In genomic region chr17:50154604-50155003, GRCh38 we compare ENCODE assay signal across 9 cellular contexts. TPM values are rescaled to one million over a fixed set of nuclear protein-coding genes. Genes with fewer than 3 reads are reported as not detected.
DNase-seq lines count a peak whose midpoint lies in the region; ATAC-seq and TF ChIP-seq lines count a peak whose summit lies in the region.
"Had no signal": no experiment of that assay in that cellular context is flagged by ENCODE, and none has a peak within 500 bp of the region (broad histone marks: within the 10 kb centered on the region; RNA-seq: fewer than 3 reads in every experiment).

No MANE protein-coding gene starts in this region.

- H3K27ac ChIP-seq in adrenal gland = peak overlapping the region; percentile 84 to 94 (median 92)

- in situ Hi-C loops in GM13977 (cut with MboI; ENCODE audit: low pct_unique_long_range_greater_than_20kb, low sequenced_read_pairs, unreplicated experiment) = no loop called here

- peak overlapping the region; percentile 60 for H3K27ac Mint-ChIP-seq in stimulated activated effector memory CD8-positive, alpha-beta T cell treated with anti-CD3 and anti-CD28 coated beads, Interleukin-12 subunit alpha, Interleukin-12 subunit beta, amount 100 ng/mL, for 72 hours

- H3K4me3 ChIP-seq in adrenal gland = no peak overlapping the region

- H3K36me3 ChIP-seq in adrenal gland (replicated peaks in 1 of 2) = no peaks in the 10 kb centered on the region

- peaks cover 42 to 53% of the 10 kb centered on the region in 2 donors for H3K4me1 ChIP-seq in adrenal gland (replicated peaks in 1 of 2)

- TF ChIP-seq CTCF in GM13977 (IDR thresholded peaks at IDR 0.05; ENCODE audit: extremely low read depth, insufficient read depth, missing control alignments) = no peak
- TF ChIP-seq CTCF in adrenal gland (IDR thresholded peaks at IDR 0.05) = no peak

- no peak for TF ChIP-seq POLR2A in adrenal gland (IDR thresholded peaks at IDR 0.05)

- no peaks in the 10 kb centered on the region for H3K9me3 ChIP-seq in adrenal gland (replicated peaks in 1 of 3)

- intact Hi-C loops in adrenal gland (cut with DNase I) = no loop called here

- H3K4me3 Mint-ChIP-seq in stimulated activated effector memory CD8-positive, alpha-beta T cell treated with anti-CD3 and anti-CD28 coated beads, Interleukin-12 subunit alpha, Interleukin-12 subunit beta, amount 100 ng/mL, for 72 hours = no peak overlapping the region

- H3K27me3 ChIP-seq in adrenal gland = no peaks in the 10 kb centered on the region

- peaks cover 13% of the 10 kb centered on the region for H3K36me3 Mint-ChIP-seq in stimulated activated effector memory CD8-positive, alpha-beta T cell treated with anti-CD3 and anti-CD28 coated beads, Interleukin-12 subunit alpha, Interleukin-12 subunit beta, amount 100 ng/mL, for 72 hours

- peaks cover 15% of the 10 kb centered on the region for H3K4me1 Mint-ChIP-seq in stimulated activated effector memory CD8-positive, alpha-beta T cell treated with anti-CD3 and anti-CD28 coated beads, Interleukin-12 subunit alpha, Interleukin-12 subunit beta, amount 100 ng/mL, for 72 hours

- H3K9me3 Mint-ChIP-seq in stimulated activated effector memory CD8-positive, alpha-beta T cell treated with anti-CD3 and anti-CD28 coated beads, Interleukin-12 subunit alpha, Interleukin-12 subunit beta, amount 100 ng/mL, for 72 hours = no peaks in the 10 kb centered on the region

- peak; percentile 45 for ATAC-seq in HG02571 (IDR thresholded peaks at IDR 0.05; ENCODE audit: unreplicated experiment)
- ATAC-seq in stimulated activated effector memory CD8-positive, alpha-beta T cell treated with anti-CD3 and anti-CD28 coated beads, Interleukin-12 subunit alpha, Interleukin-12 subunit beta, amount 100 ng/mL, for 72 hours = no peak

- 36 to 67% (median 45%) methylated on average over 1 of the region's 1 CpG for WGBS in adrenal gland, 4 donors

- peak; percentile 73 for DNase-seq in GM13977 (ENCODE audit: low spot score)
- no peak for DNase-seq in adrenal gland
- no peak for DNase-seq in stimulated activated effector memory CD8-positive, alpha-beta T cell treated with anti-CD3 and anti-CD28 coated beads, Interleukin-12 subunit alpha, Interleukin-12 subunit beta, amount 100 ng/mL, for 72 hours (ENCODE audit: low spot score in 2 of 2)
- no peak for DNase-seq in NCI-H446 (lab: John Stamatoyannopoulos, UW)
- no peak for DNase-seq in NCI-H1417 treated with DMSO at 0.1 percent for 48 hours (lab: John Stamatoyannopoulos, UW)
- no peak for DNase-seq in LoVo (ENCODE audit: low spot score)
- DNase-seq: NCI-H1048; stimulated activated CD4-positive, alpha-beta T cell treated with anti-CD3 and anti-CD28 coated beads, Interleukin-2, amount 100 ng/mL, for 24 hours had no signal

RNA-seq across cellular contexts. Expression of gene PPP1R9B, which starts 4.1 kb away (rescaled TPM):
- 10 to 100 TPM; 43.9 to 87.0 (median 62.0) TPM for total RNA-seq in adrenal gland
- 100 to 1,000 TPM in 1 of 3 donors, 10 to 100 TPM in 2; 21.8 to 128 (median 27.2) TPM for polyA plus RNA-seq in adrenal gland

RNA-seq across cellular contexts. Expression of gene SGCA, which starts 11.2 kb away (rescaled TPM):
- total RNA-seq in adrenal gland = 1 to 10 TPM in 3 of 8 donors, under 1 TPM in 2, not detected in 3; 0.28 to 3.0 (median 1.2) TPM
- 1 to 10 TPM in 2 of 3 donors, not detected in 1; 5.2 to 5.5 TPM for polyA plus RNA-seq in adrenal gland

RNA-seq across cellular contexts. Expression of gene SAMD14, which starts 24.6 kb away (rescaled TPM):
- 10 to 100 TPM in 1 of 8 donors, 1 to 10 TPM in 7; 1.3 to 12.6 (median 4.0) TPM for total RNA-seq in adrenal gland
- polyA plus RNA-seq in adrenal gland = 10 to 100 TPM in 1 of 3 donors, 1 to 10 TPM in 2; 1.1 to 11.0 (median 3.0) TPM

RNA-seq across cellular contexts. Expression of gene COL1A1, which starts 46.8 kb away (rescaled TPM):
- 100 to 1,000 TPM in 4 of 8 donors, 10 to 100 TPM in 4; 50.2 to 263 (median 105) TPM for total RNA-seq in adrenal gland
- 100 to 1,000 TPM in 1 of 3 donors, 10 to 100 TPM in 2; 39.6 to 101 (median 40.1) TPM for polyA plus RNA-seq in adrenal gland

RNA-seq across cellular contexts. Expression of gene PDK2, which starts 59.5 kb away (rescaled TPM):
- total RNA-seq in adrenal gland = 100 to 1,000 TPM in 7 of 8 donors, 10 to 100 TPM in 1; 98.9 to 225 (median 137) TPM
- polyA plus RNA-seq in adrenal gland = 100 to 1,000 TPM in 1 of 3 donors, 10 to 100 TPM in 2; 48.5 to 110 (median 59.7) TPM
